Comparison of ENCODE assay signal across 23 cellular contexts in the genomic region with DNA sequence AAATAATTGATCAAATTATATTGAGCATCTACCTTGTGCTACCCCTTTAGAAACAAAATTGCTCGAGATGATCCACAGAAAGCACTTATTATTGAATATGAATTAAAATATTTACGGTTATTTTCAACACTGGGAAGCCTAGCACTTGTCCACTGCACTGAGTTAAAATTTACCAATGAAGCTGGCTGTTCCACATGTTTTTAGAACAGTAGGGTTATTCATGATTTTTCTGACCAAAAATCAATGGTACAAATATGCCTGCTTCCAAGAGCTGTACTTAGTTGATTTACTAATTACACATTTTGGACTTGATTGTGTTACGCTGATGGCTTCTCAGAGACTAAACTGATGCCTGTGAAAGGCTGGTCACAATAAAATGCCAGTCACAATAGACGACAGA.
"Had no signal": no experiment of that assay in that cellular context is flagged by ENCODE, and none has a peak within 500 bp of the region (broad histone marks: within the 10 kb centered on the region; RNA-seq: fewer than 3 reads in every experiment).

No MANE protein-coding gene starts in this region.

- H3K4me1 Mint-ChIP-seq: memory B cell had no signal

- ATAC-seq: effector memory CD8-positive, alpha-beta T cell; esophagus mucosa; gastrocnemius medialis; heart right ventricle; left cardiac atrium; left lung; left ventricle myocardium superior; lower lobe of right lung had no signal

- H3K27me3 Mint-ChIP-seq: dendritic cell treated with granulocyte-macrophage colony-stimulating factor and Interleukin-4, amounts not matched to agents 40 ng/mL and 50 ng/mL, for 4 days; effector memory CD8-positive, alpha-beta T cell; memory B cell had no signal

- H3K4me3 Mint-ChIP-seq: dendritic cell treated with granulocyte-macrophage colony-stimulating factor and Interleukin-4, amounts not matched to agents 40 ng/mL and 50 ng/mL, for 4 days; effector memory CD8-positive, alpha-beta T cell; endodermal cell; memory B cell had no signal

- H3K4me3 ChIP-seq: colonic mucosa, esophagus squamous epithelium, gastrocnemius medialis, heart right ventricle, left lung, lower lobe of right lung had no signal

- H3K9me3 Mint-ChIP-seq: dendritic cell treated with granulocyte-macrophage colony-stimulating factor and Interleukin-4, amounts not matched to agents 40 ng/mL and 50 ng/mL, for 4 days; effector memory CD8-positive, alpha-beta T cell; endodermal cell; memory B cell had no signal

- H3K27ac ChIP-seq: colonic mucosa, epithelial cell of prostate, esophagus squamous epithelium, gastrocnemius medialis, heart right ventricle, left lung, lower lobe of right lung had no signal

- H3K36me3 ChIP-seq: colonic mucosa had no signal

- H3K27ac Mint-ChIP-seq: dendritic cell treated with granulocyte-macrophage colony-stimulating factor and Interleukin-4, amounts not matched to agents 40 ng/mL and 50 ng/mL, for 4 days; endodermal cell; memory B cell had no signal

- H3K9me3 ChIP-seq: colonic mucosa, esophagus squamous epithelium, gastrocnemius medialis, heart right ventricle, left lung, lower lobe of right lung had no signal

- H3K27me3 ChIP-seq: colonic mucosa, esophagus squamous epithelium, gastrocnemius medialis, heart right ventricle, left lung had no signal

- H3K4me1 ChIP-seq: colonic mucosa, esophagus squamous epithelium, left lung, lower lobe of right lung had no signal

- DNase-seq: colonic mucosa; cortex of kidney; effector CD8-positive, alpha-beta T cell; effector memory CD8-positive, alpha-beta T cell; endodermal cell; erythroblast; esophagus squamous epithelium; foreskin fibroblast; foreskin melanocyte; gastrocnemius medialis; glutamatergic neuron; head of caudate nucleus; heart right ventricle; hippocampal formation; left cardiac atrium; left lung; left ventricle myocardium superior; lower lobe of right lung; midbrain had no signal
